17 cellular contexts compared by ENCODE assay signal in the genomic region with DNA sequence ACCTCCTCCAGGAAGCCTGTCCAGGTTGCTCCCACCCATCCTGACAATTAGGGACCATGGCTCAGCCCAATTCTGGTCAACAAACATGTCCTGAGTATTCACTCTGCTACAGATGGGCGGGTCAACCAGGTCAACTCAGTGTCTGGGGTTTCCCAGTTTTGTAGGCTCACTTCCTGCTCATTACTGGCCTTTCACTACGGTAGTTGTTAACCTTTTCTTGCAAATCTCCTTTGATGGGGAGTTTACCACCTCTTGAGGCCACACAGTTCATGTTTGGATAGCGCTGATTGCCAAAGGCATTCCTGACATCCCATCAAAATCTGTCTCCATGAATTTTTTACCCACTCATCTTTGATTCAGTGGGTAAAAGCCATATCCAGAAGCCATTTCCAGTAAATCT. TPM values are rescaled to one million over a fixed set of nuclear protein-coding genes. Genes with fewer than 3 reads are reported as not detected.
DNase-seq lines count a peak whose midpoint lies in the region; ATAC-seq and TF ChIP-seq lines count a peak whose summit lies in the region.
"Had no signal": no experiment of that assay in that cellular context is flagged by ENCODE, and none has a peak within 500 bp of the region (broad histone marks: within the 10 kb centered on the region; RNA-seq: fewer than 3 reads in every experiment).

No MANE protein-coding gene starts in this region.

- H3K4me1 Mint-ChIP-seq in immature natural killer cell = peaks cover 13 to 15% of the 10 kb centered on the region in 2 donors

- no peaks in the 10 kb centered on the region for H3K9me3 ChIP-seq in BLaER1
- peaks cover 0 to 1% of the 10 kb centered on the region in 2 donors for H3K9me3 ChIP-seq in neuronal stem cell (replicated peaks in 1 of 2; ENCODE audit: control insufficient read depth in 2 of 2, insufficient read depth in 1 of 2, low read depth in 1 of 2, low read length in 2 of 2)
- H3K9me3 ChIP-seq in tibial nerve = no peaks in the 10 kb centered on the region
- H3K9me3 ChIP-seq: prostate gland had no signal

- H4K91ac ChIP-seq in neuronal stem cell (ENCODE audit: low read depth, low read length, poor library complexity) = no peak overlapping the region

- H3K27ac Mint-ChIP-seq in immature natural killer cell = no peak overlapping the region

- H3K27me3 ChIP-seq in BLaER1 (no peaks in the 10 kb centered on the region), neuronal stem cell (ENCODE audit: control insufficient read depth in 3 of 3, insufficient read depth in 3 of 3, low read depth in 1 of 3, low read length in 3 of 3) (peaks cover 0 to 21% (median 0%) of the 10 kb centered on the region in 3 experiments), tibial nerve (no peaks in the 10 kb centered on the region), foreskin keratinocyte (peaks cover 4% of the 10 kb centered on the region)
- H3K27me3 ChIP-seq: brain microvascular endothelial cell had no signal

- no peak overlapping the region for H3K9ac ChIP-seq in BLaER1
- H3K9ac ChIP-seq in neuronal stem cell (ENCODE audit: low read depth, low read length, poor library complexity) = no peak overlapping the region

- no peak for TF ChIP-seq EP300 in tibial nerve (IDR thresholded peaks at IDR 0.05)

- H3K27ac ChIP-seq in BLaER1 = no peak overlapping the region
- H3K27ac ChIP-seq in neuronal stem cell (replicated peaks; ENCODE audit: low read length) = no peak overlapping the region
- no peak overlapping the region for H3K27ac ChIP-seq in tibial nerve
- no peak overlapping the region for H3K27ac ChIP-seq in foreskin keratinocyte
- H3K27ac ChIP-seq: brain microvascular endothelial cell, HL-60, prostate gland had no signal

- H3K4me3 ChIP-seq in BLaER1 (no peak overlapping the region), neuronal stem cell (ENCODE audit: low read length in 2 of 2) (no peak overlapping the region), tibial nerve (no peak overlapping the region)
- H3K4me3 ChIP-seq: prostate gland had no signal

- H3K4me2 ChIP-seq in BLaER1 (peak overlapping the region; percentile 79), neuronal stem cell (ENCODE audit: insufficient read depth, low read length, poor library complexity, severe bottlenecking) (no peak overlapping the region)

- H2BK12ac ChIP-seq in neuronal stem cell (ENCODE audit: low read length) = no peak overlapping the region

- H3K4me1 ChIP-seq in BLaER1 (peaks cover 79% of the 10 kb centered on the region), neuronal stem cell (ENCODE audit: control insufficient read depth in 2 of 2, insufficient read depth in 1 of 2, low read depth in 1 of 2, low read length in 2 of 2) (peaks cover 0 to 10% of the 10 kb centered on the region in 2 donors), tibial nerve (peaks cover 0 to 39% (median 20%) of the 10 kb centered on the region in 4 donors), foreskin keratinocyte (peaks cover 18% of the 10 kb centered on the region)
- H3K4me1 ChIP-seq: prostate gland had no signal

- H2BK5ac ChIP-seq in neuronal stem cell (ENCODE audit: low read length) = no peak overlapping the region

- H3K9me3 Mint-ChIP-seq in immature natural killer cell = no peaks in the 10 kb centered on the region

- peaks cover 0 to 5% (median 1%) of the 10 kb centered on the region in 3 donors for H3K27me3 Mint-ChIP-seq in immature natural killer cell (ENCODE audit: low read depth in 3 of 3)

- no peak overlapping the region for H2AK5ac ChIP-seq in neuronal stem cell (ENCODE audit: low read depth, low read length)

- no CpG with 5 or more reads among the region's 3 CpGs for WGBS in neuronal stem cell (ENCODE audit: extremely low coverage in 2 of 2, insufficient read length in 2 of 2, insufficient replicate concordance in 1 of 2), 2 donors
- 72 to 82% methylated on average over 3 of the region's 3 CpGs for WGBS in tibial nerve, 2 donors

- H3K23ac ChIP-seq in neuronal stem cell (ENCODE audit: low read depth, low read length, poor library complexity) = no peak overlapping the region

- peak; percentile 76 for ATAC-seq in GM19023 (IDR thresholded peaks at IDR 0.05; ENCODE audit: unreplicated experiment)
- peak; percentile 62 for ATAC-seq in HG02623 (IDR thresholded peaks at IDR 0.05; ENCODE audit: unreplicated experiment)
- peak; percentile 53 for ATAC-seq in HG03565 (IDR thresholded peaks at IDR 0.05; ENCODE audit: unreplicated experiment)
- no peak for ATAC-seq in foreskin keratinocyte

- TF ChIP-seq CTCF in tibial nerve (IDR thresholded peaks at IDR 0.05) (no peak), foreskin keratinocyte (conservative IDR thresholded peaks at IDR 0.05) (no peak)

- H2BK120ac ChIP-seq in neuronal stem cell (ENCODE audit: low read depth, low read length) = no peak overlapping the region

- no peaks in the 10 kb centered on the region for H3K79me1 ChIP-seq in neuronal stem cell (ENCODE audit: low read depth, low read length)

- no peak overlapping the region for H3K4me3 Mint-ChIP-seq in immature natural killer cell

- H4K20me1 ChIP-seq in BLaER1 = peaks cover 13% of the 10 kb centered on the region

- H3K4ac ChIP-seq in neuronal stem cell (ENCODE audit: low read length) = no peak overlapping the region

- H2BK15ac ChIP-seq in neuronal stem cell (ENCODE audit: low read length) = no peak overlapping the region

- H3K36me3 ChIP-seq in BLaER1 (peaks cover 5% of the 10 kb centered on the region; the same call in 1 of the 2 replicates), neuronal stem cell (replicated peaks in 1 of 2; ENCODE audit: control insufficient read depth in 2 of 2, insufficient read depth in 2 of 2, low read length in 2 of 2) (peaks cover 9 to 36% of the 10 kb centered on the region in 2 donors), tibial nerve (peaks cover 0 to 35% (median 0%) of the 10 kb centered on the region in 3 donors)
- H3K36me3 ChIP-seq: brain microvascular endothelial cell, prostate gland had no signal

- no peak overlapping the region for H2AFZ ChIP-seq in neuronal stem cell (ENCODE audit: low read length)

- H3K36me3 Mint-ChIP-seq in immature natural killer cell = peaks cover 0 to 10% (median 5%) of the 10 kb centered on the region in 3 donors

- no peak overlapping the region for H3K14ac ChIP-seq in neuronal stem cell (ENCODE audit: low read length)

- DNase-seq in neuronal stem cell (ENCODE audit: low spot score) = no peak
- no peak for DNase-seq in tibial nerve (ENCODE audit: low spot score in 2 of 2)
- no peak for DNase-seq in immature natural killer cell
- DNase-seq in foreskin keratinocyte = no peak
- DNase-seq: brain microvascular endothelial cell; DMS79 treated with DMSO at 0.1 percent for 48 hours; mesendoderm; NCI-H524 treated with DMSO at 0.1 percent for 48 hours; SIG-M5; stimulated activated CD4-positive, alpha-beta T cell treated with anti-CD3 and anti-CD28 coated beads, Interleukin-4, amount 100 ng/mL, for 4 hours had no signal

- no peak overlapping the region for H3K18ac ChIP-seq in neuronal stem cell (ENCODE audit: low read length)

- TF ChIP-seq POLR2A in tibial nerve (IDR thresholded peaks at IDR 0.05) = no peak

- H4K8ac ChIP-seq in neuronal stem cell (ENCODE audit: low read depth, low read length) = no peak overlapping the region

RNA-seq across cellular contexts. Expression of gene TMEM8B, which starts 13.8 kb away (rescaled TPM):
- 32.8 TPM for polyA plus RNA-seq in neuronal stem cell (2013, experiment 1 of 2)
- polyA plus RNA-seq in neuronal stem cell (2013, experiment 2 of 2) = 35.8 TPM
- total RNA-seq in tibial nerve (10 to 100 TPM; 14.6 to 23.9 (median 20.1) TPM), foreskin keratinocyte (1.6 and 2.4 TPM in 2 replicates)
- polyA plus RNA-seq in immature natural killer cell (1 to 10 TPM; 1.1 to 2.1 (median 1.6) TPM), foreskin keratinocyte (2.7 and 3.4 TPM in 2 replicates)

RNA-seq across cellular contexts. Expression of gene FAM221B, which starts 14.3 kb away (rescaled TPM):
- 0.13 TPM for polyA plus RNA-seq in neuronal stem cell (2013, experiment 1 of 2)
- 0.10 TPM for polyA plus RNA-seq in neuronal stem cell (2013, experiment 2 of 2)
- not detected for total RNA-seq in tibial nerve
- polyA plus RNA-seq in immature natural killer cell = not detected
- total RNA-seq in foreskin keratinocyte = not detected in 2 replicates
- not detected in 2 replicates for polyA plus RNA-seq in foreskin keratinocyte
- total RNA-seq: subcutaneous adipose tissue had no signal

RNA-seq across cellular contexts. Expression of gene OR13J1, which starts 27.4 kb away (rescaled TPM):
- not detected for polyA plus RNA-seq in neuronal stem cell (2013, experiment 1 of 2)
- not detected for polyA plus RNA-seq in neuronal stem cell (2013, experiment 2 of 2)
- not detected for total RNA-seq in tibial nerve
- polyA plus RNA-seq in immature natural killer cell = not detected
- total RNA-seq in foreskin keratinocyte = not detected in 2 replicates
- polyA plus RNA-seq in foreskin keratinocyte = not detected in 2 replicates
- total RNA-seq: prostate gland, subcutaneous adipose tissue had no signal

RNA-seq across cellular contexts. Expression of gene HINT2, which starts 28.0 kb away (rescaled TPM):
- polyA plus RNA-seq in neuronal stem cell (2013, experiment 1 of 2) = 56.0 TPM
- polyA plus RNA-seq in neuronal stem cell (2013, experiment 2 of 2) = 59.2 TPM
- total RNA-seq in tibial nerve = 10 to 100 TPM; 21.0 to 74.3 (median 35.9) TPM
- polyA plus RNA-seq in immature natural killer cell = 100 to 1,000 TPM; 105 to 124 (median 122) TPM
- total RNA-seq in foreskin keratinocyte = 46.3 and 47.9 TPM in 2 replicates
- polyA plus RNA-seq in foreskin keratinocyte = 66.8 and 71.2 TPM in 2 replicates

RNA-seq across cellular contexts. Expression of gene SPAG8, which starts 30.7 kb away (rescaled TPM):
- polyA plus RNA-seq in neuronal stem cell (2013, experiment 1 of 2) = 0.64 TPM
- 0.57 TPM for polyA plus RNA-seq in neuronal stem cell (2013, experiment 2 of 2)
- total RNA-seq in tibial nerve = 1 to 10 TPM; 2.6 to 4.0 (median 3.5) TPM
- 1 to 10 TPM in 1 of 3 donors, under 1 TPM in 1, not detected in 1; 0.43 to 2.1 TPM for polyA plus RNA-seq in immature natural killer cell
- total RNA-seq in foreskin keratinocyte = 0.35 and 0.58 TPM in 2 replicates
- polyA plus RNA-seq in foreskin keratinocyte = 0.36 and 0.50 TPM in 2 replicates
